ENCODE assay signal across 8 cellular contexts in the genomic region with DNA sequence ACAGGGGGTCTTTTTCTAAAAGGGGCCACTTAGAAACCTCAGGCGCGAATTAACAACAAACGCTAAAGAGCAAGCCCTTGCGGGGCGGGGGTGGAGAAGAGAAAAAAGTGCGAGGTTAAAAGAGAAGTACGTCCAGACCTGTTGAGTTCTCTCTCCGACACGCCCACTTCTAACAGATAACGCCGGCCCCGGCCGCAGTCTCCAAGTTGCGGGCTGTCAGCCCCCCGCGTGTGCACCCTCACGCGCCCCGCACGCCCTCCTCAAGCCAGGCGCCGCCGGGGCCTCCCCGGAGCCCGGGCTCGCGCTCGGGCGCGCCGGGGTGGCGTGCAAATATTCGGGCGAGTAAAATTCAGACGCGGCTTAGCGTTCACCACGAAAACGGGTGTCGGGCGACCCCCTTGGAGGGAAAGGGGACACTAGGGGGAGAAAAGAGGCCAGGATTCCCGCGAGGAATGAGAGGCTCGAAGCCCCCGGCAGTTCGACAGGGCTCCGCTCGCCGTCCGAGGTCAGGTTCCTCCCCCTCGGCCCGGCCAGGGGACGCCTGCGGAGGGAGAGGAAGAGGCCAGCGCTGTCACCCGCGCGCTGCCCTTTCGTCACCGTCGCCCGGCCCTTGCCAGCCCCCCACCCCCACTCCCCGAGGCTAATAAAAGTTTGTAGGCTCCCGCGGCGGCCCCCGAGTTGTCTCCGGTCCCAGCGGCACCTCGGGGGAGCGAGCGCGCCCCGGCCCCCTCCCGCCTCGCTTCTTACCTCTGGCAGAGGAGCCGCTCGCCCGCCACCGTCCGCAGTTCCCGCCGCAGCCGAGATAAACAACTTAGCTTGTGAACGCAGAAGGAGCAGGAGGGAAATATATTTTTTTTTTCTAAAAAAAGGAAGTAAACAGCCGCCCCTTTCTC. TPM values are rescaled to one million over a fixed set of nuclear protein-coding genes. Genes with fewer than 3 reads are reported as not detected.
DNase-seq lines count a peak whose midpoint lies in the region; ATAC-seq and TF ChIP-seq lines count a peak whose summit lies in the region.

No MANE protein-coding gene starts in this region.

- no peaks in the 10 kb centered on the region for H3K27me3 Mint-ChIP-seq in activated T-helper 1 cell treated with anti-CD3 and anti-CD28 coated beads, Interleukin-12 subunit alpha, Interleukin-12 subunit beta, Interleukin-2, Interleukin-4 antibody, amounts not matched to agents 30 ng/mL and 10 ng/mL and 1 ng/mL, durations not matched to agents 14 hours and 24 hours and 36 hours (ENCODE audit: insufficient read depth)
- no peaks in the 10 kb centered on the region for H3K27me3 Mint-ChIP-seq in stimulated activated naive CD8-positive, alpha-beta T cell treated with anti-CD3 and anti-CD28 coated beads, Interleukin-15, Interleukin-2, amounts not matched to agents 100 ng/mL and 50 ng/mL, for 24 hours

- POLR2A ChIA-PET in AG04450 (lab: Yijun Ruan, JAX): interaction anchor here (0.6 to 2.4 kb wide), 5 partner anchors 70 to 423 kb away, joined by 3 to 10 read pairs (median 4); no protein-coding TSS in a partner anchor
- POLR2A ChIA-PET in PC-3 (lab: Charles Lee; ENCODE audit: unreplicated experiment): no interaction called here

- CTCF ChIA-PET in AG04450 (lab: Charles Lee) (interaction anchor here (0.6 to 2.6 kb wide), 12 partner anchors 9 to 783 kb away, joined by 3 to 9 read pairs (median 5); no protein-coding TSS in a partner anchor), PC-3 (lab: Charles Lee) (interaction anchor here (0.6 to 0.7 kb wide), 2 partner anchors 59 to 157 kb away, joined by 3 read pairs; no protein-coding TSS in a partner anchor)

- peaks cover 59% of the 10 kb centered on the region for H3K4me1 Mint-ChIP-seq in activated T-helper 1 cell treated with anti-CD3 and anti-CD28 coated beads, Interleukin-12 subunit alpha, Interleukin-12 subunit beta, Interleukin-2, Interleukin-4 antibody, amounts not matched to agents 30 ng/mL and 10 ng/mL and 1 ng/mL, durations not matched to agents 14 hours and 24 hours and 36 hours (ENCODE audit: low read depth)
- peaks cover 58% of the 10 kb centered on the region for H3K4me1 Mint-ChIP-seq in stimulated activated naive CD8-positive, alpha-beta T cell treated with anti-CD3 and anti-CD28 coated beads, Interleukin-15, Interleukin-2, amounts not matched to agents 100 ng/mL and 50 ng/mL, for 24 hours (ENCODE audit: low read depth)

- BruUV-seq in PC-3 (replicated peaks; lab: Mats Ljungman, UMichigan): no TSS peak

- H3K4me1 ChIP-seq in GM23248 (ENCODE audit: insufficient read depth) (peaks cover 10% of the 10 kb centered on the region; the same call in 1 of the 2 replicates), PC-3 (ENCODE audit: insufficient read depth, low read length) (peaks cover 42% of the 10 kb centered on the region)

- H3K4me2 ChIP-seq in GM23248 (ENCODE audit: unreplicated experiment): peak overlapping the region; percentile 95
- H3K4me2 ChIP-seq in PC-3 (ENCODE audit: low read length): peak overlapping the region; percentile 98

- H3K9me3 Mint-ChIP-seq in activated T-helper 1 cell treated with anti-CD3 and anti-CD28 coated beads, Interleukin-12 subunit alpha, Interleukin-12 subunit beta, Interleukin-2, Interleukin-4 antibody, amounts not matched to agents 30 ng/mL and 10 ng/mL and 1 ng/mL, durations not matched to agents 14 hours and 24 hours and 36 hours: no peaks in the 10 kb centered on the region
- no peaks in the 10 kb centered on the region for H3K9me3 Mint-ChIP-seq in stimulated activated naive CD8-positive, alpha-beta T cell treated with anti-CD3 and anti-CD28 coated beads, Interleukin-15, Interleukin-2, amounts not matched to agents 100 ng/mL and 50 ng/mL, for 24 hours

- H2AFZ ChIP-seq in GM23248 (peak overlapping the region; percentile 60), PC-3 (ENCODE audit: low read length) (peak overlapping the region; percentile 63; the same call in 1 of the 2 replicates)

- peak overlapping the region; percentile 92 for H3K4me3 Mint-ChIP-seq in activated T-helper 1 cell treated with anti-CD3 and anti-CD28 coated beads, Interleukin-12 subunit alpha, Interleukin-12 subunit beta, Interleukin-2, Interleukin-4 antibody, amounts not matched to agents 30 ng/mL and 10 ng/mL and 1 ng/mL, durations not matched to agents 14 hours and 24 hours and 36 hours
- peak overlapping the region; percentile 92 for H3K4me3 Mint-ChIP-seq in stimulated activated naive CD8-positive, alpha-beta T cell treated with anti-CD3 and anti-CD28 coated beads, Interleukin-15, Interleukin-2, amounts not matched to agents 100 ng/mL and 50 ng/mL, for 24 hours

- H4K20me1 ChIP-seq in GM23248 (ENCODE audit: insufficient read depth) (no peaks in the 10 kb centered on the region), PC-3 (ENCODE audit: low read length) (peaks cover 46% of the 10 kb centered on the region)

- intact Hi-C loops in PC-3 (cut with micrococcal nuclease): loop anchor here (2.0 to 5.0 kb wide), 8 partner anchors 90 to 780 kb away; no protein-coding TSS in a partner anchor
- intact Hi-C loops in activated T-helper 1 cell treated with anti-CD3 and anti-CD28 coated beads, Interleukin-12 subunit alpha, Interleukin-12 subunit beta, Interleukin-2, Interleukin-4 antibody, amounts not matched to agents 30 ng/mL and 10 ng/mL and 1 ng/mL, durations not matched to agents 14 hours and 24 hours and 36 hours (cut with micrococcal nuclease): loop anchor here (1.0 to 5.0 kb wide), 7 partner anchors 50 to 768 kb away; a partner anchor contains a TSS

- ATAC-seq in PC-3 (peak; percentile 2; the same call in 1 of the 2 replicates), GM18498 (IDR thresholded peaks at IDR 0.05; ENCODE audit: unreplicated experiment) (no peak)

- H3K4me3 ChIP-seq in AG04450 (ENCODE audit: low read depth, low read length) (peak overlapping the region; percentile 70), GM23248 (peak overlapping the region; percentile 99), PC-3 (ENCODE audit: low read length) (peak overlapping the region; percentile 92)

- H3K9me3 ChIP-seq in AG04450 (ENCODE audit: control insufficient read depth, insufficient read depth, low read length) (no peaks in the 10 kb centered on the region; the same call in 1 of the 2 replicates), GM23248 (ENCODE audit: low read depth) (no peaks in the 10 kb centered on the region), PC-3 (ENCODE audit: low read length) (no peaks in the 10 kb centered on the region)

- H3K36me3 Mint-ChIP-seq in activated T-helper 1 cell treated with anti-CD3 and anti-CD28 coated beads, Interleukin-12 subunit alpha, Interleukin-12 subunit beta, Interleukin-2, Interleukin-4 antibody, amounts not matched to agents 30 ng/mL and 10 ng/mL and 1 ng/mL, durations not matched to agents 14 hours and 24 hours and 36 hours (ENCODE audit: low read depth): peaks cover 34% of the 10 kb centered on the region
- peaks cover 36% of the 10 kb centered on the region for H3K36me3 Mint-ChIP-seq in stimulated activated naive CD8-positive, alpha-beta T cell treated with anti-CD3 and anti-CD28 coated beads, Interleukin-15, Interleukin-2, amounts not matched to agents 100 ng/mL and 50 ng/mL, for 24 hours (ENCODE audit: low read depth)

- peaks cover 57% of the 10 kb centered on the region for H3F3A ChIP-seq in GM23248 (ENCODE audit: insufficient read depth)
- no peaks in the 10 kb centered on the region for H3F3A ChIP-seq in PC-3 (ENCODE audit: low read length, unreplicated experiment)

- H3K36me3 ChIP-seq in GM23248 (ENCODE audit: low read depth) (peaks cover 25% of the 10 kb centered on the region), PC-3 (ENCODE audit: low read depth, low read length) (peaks cover 11% of the 10 kb centered on the region)

- H3K27ac ChIP-seq in AG04450 (ENCODE audit: low read depth, low read length): peak overlapping the region; percentile 76
- peak overlapping the region; percentile 98 for H3K27ac ChIP-seq in GM23248
- peak overlapping the region; percentile 91 for H3K27ac ChIP-seq in PC-3 (ENCODE audit: low read length)

- 1 to 2% methylated on average over 59 to 79 of the region's 86 CpGs for WGBS in GM23248 (ENCODE audit: low coverage in 1 of 2, low lambda C conversion rate in 2 of 2, missing lambda C conversion rate in 2 of 2), 2 experiments

- no peak for TF ChIP-seq CTCF in AG04450 (IDR thresholded peaks at IDR 0.05; ENCODE audit: low read depth, low read length)
- no peak for TF ChIP-seq CTCF in PC-3 (conservative IDR thresholded peaks at IDR 0.05; ENCODE audit: low read depth, low read length)

- H3K27me3 ChIP-seq in AG04450 (ENCODE audit: control insufficient read depth, insufficient read depth, low read length) (no peaks in the 10 kb centered on the region), GM23248 (replicated peaks; ENCODE audit: insufficient read depth) (no peaks in the 10 kb centered on the region), PC-3 (ENCODE audit: low read length) (no peaks in the 10 kb centered on the region)

- in situ Hi-C loops in GM23248 (cut with MboI): loop anchor here (5.0 to 10.0 kb wide), 2 partner anchors 425 to 742 kb away; no protein-coding TSS in a partner anchor

- H3K9ac ChIP-seq in GM23248 (peak overlapping the region; percentile 99), PC-3 (ENCODE audit: low read length) (peak overlapping the region; percentile 99)

- H3K27ac Mint-ChIP-seq in activated T-helper 1 cell treated with anti-CD3 and anti-CD28 coated beads, Interleukin-12 subunit alpha, Interleukin-12 subunit beta, Interleukin-2, Interleukin-4 antibody, amounts not matched to agents 30 ng/mL and 10 ng/mL and 1 ng/mL, durations not matched to agents 14 hours and 24 hours and 36 hours: peak overlapping the region; percentile 80
- peak overlapping the region; percentile 88 for H3K27ac Mint-ChIP-seq in stimulated activated naive CD8-positive, alpha-beta T cell treated with anti-CD3 and anti-CD28 coated beads, Interleukin-15, Interleukin-2, amounts not matched to agents 100 ng/mL and 50 ng/mL, for 24 hours

- no peak for DNase-seq in AG04450 (ENCODE audit: low read depth, low spot score)
- DNase-seq in GM23248: peak; percentile 72
- DNase-seq in PC-3: peak; percentile 33
- DNase-seq in activated T-helper 1 cell treated with anti-CD3 and anti-CD28 coated beads, Interleukin-12 subunit alpha, Interleukin-12 subunit beta, Interleukin-2, Interleukin-4 antibody, amounts not matched to agents 30 ng/mL and 10 ng/mL and 1 ng/mL, durations not matched to agents 14 hours and 24 hours and 36 hours (ENCODE audit: low spot score): peak; percentile 42
- peak; percentile 24 for DNase-seq in fibroblast of gingiva (ENCODE audit: low read depth)
- DNase-seq in myocyte (ENCODE audit: low read depth): peak; percentile 69

- H3K9me2 ChIP-seq in GM23248 (ENCODE audit: insufficient read depth) (no peaks in the 10 kb centered on the region), PC-3 (replicated peaks; ENCODE audit: low read length) (no peaks in the 10 kb centered on the region)

- H3K79me2 ChIP-seq in GM23248 (ENCODE audit: insufficient read depth) (peaks cover 58% of the 10 kb centered on the region), PC-3 (ENCODE audit: low read length) (peaks cover 57% of the 10 kb centered on the region)

RNA-seq across cellular contexts. Expression of a gene that starts 0.8 kb away (rescaled TPM):
- polyA plus RNA-seq in AG04450 (2011; rRNA removed): 34.7 and 44.1 TPM in 2 replicates
- polyA minus RNA-seq in AG04450 (2011; rRNA and poly(A)+ RNA removed): 43.3 and 66.9 TPM in 2 replicates
- total RNA-seq in GM23248 (2014; rRNA removed; shearing (Covaris generic)): 121 and 125 TPM in 2 replicates
- 100 and 103 TPM in 2 replicates for polyA plus RNA-seq in GM23248 (2016; fragmentation: Nextera tagmentation; extraction: Ambion mirVana)
- total RNA-seq in PC-3 (2014; rRNA removed): 13.0 and 14.5 TPM in 2 replicates
- 62.7 TPM in 2 replicates for total RNA-seq in activated T-helper 1 cell treated with anti-CD3 and anti-CD28 coated beads, Interleukin-12 subunit alpha, Interleukin-12 subunit beta, Interleukin-2, Interleukin-4 antibody, amounts not matched to agents 30 ng/mL and 10 ng/mL and 1 ng/mL, durations not matched to agents 14 hours and 24 hours and 36 hours
- 52.2 and 59.9 TPM in 2 replicates for total RNA-seq in myocyte
- polyA plus RNA-seq in myocyte (2012): 20.3 TPM
